ENCODE assay signal across 14 cellular contexts in genomic region chrX:44945736-44946135, GRCh38.
DNase-seq lines count a peak whose midpoint lies in the region; ATAC-seq, FAIRE-seq and TF ChIP-seq lines count a peak whose summit lies in the region.
"Had no signal": no experiment of that assay in that cellular context is flagged by ENCODE, and none has a peak within 500 bp of the region (broad histone marks: within the 10 kb centered on the region; RNA-seq: fewer than 3 reads in every experiment).

No MANE protein-coding gene starts in this region.

- H3K9me3 Mint-ChIP-seq in chondrocyte (ENCODE audit: low read depth) = peaks cover 20% of the 10 kb centered on the region
- peaks cover 0 to 51% (median 0%) of the 10 kb centered on the region in 9 donors for H3K9me3 Mint-ChIP-seq in naive thymus-derived CD8-positive, alpha-beta T cell

- no peak for ATAC-seq in foreskin keratinocyte
- ATAC-seq in naive thymus-derived CD8-positive, alpha-beta T cell = no peak

- H3K4me3 ChIP-seq in vagina = no peak overlapping the region
- H3K4me3 ChIP-seq: GM23248, MG63 had no signal

- in situ Hi-C loops in SK-MEL-5 (cut with HindIII; ENCODE audit: low pct_unique_long_range_greater_than_20kb, low sequenced_read_pairs) = no loop called here

- H3K4me3 Mint-ChIP-seq in chondrocyte (ENCODE audit: unreplicated experiment) = no peak overlapping the region
- no peak overlapping the region for H3K4me3 Mint-ChIP-seq in naive thymus-derived CD8-positive, alpha-beta T cell
- H3K4me3 Mint-ChIP-seq: type B pancreatic cell had no signal

- H3K4me1 Mint-ChIP-seq in chondrocyte (ENCODE audit: low read depth) = peaks cover 6% of the 10 kb centered on the region
- H3K4me1 Mint-ChIP-seq in naive thymus-derived CD8-positive, alpha-beta T cell = peaks cover 14 to 29% (median 21%) of the 10 kb centered on the region in 4 donors

- peaks cover 1% of the 10 kb centered on the region for H3K36me3 Mint-ChIP-seq in chondrocyte (ENCODE audit: low read depth)
- H3K36me3 Mint-ChIP-seq in naive thymus-derived CD8-positive, alpha-beta T cell = peaks cover 3 to 16% (median 12%) of the 10 kb centered on the region in 3 donors

- POLR2A ChIA-PET in naive thymus-derived CD8-positive, alpha-beta T cell (lab: Charles Lee) = no interaction called here

- peak; percentile 62 for FAIRE-seq in GM18507 (lab: Jason Lieb, UNC)

- H3K36me3 ChIP-seq in vagina = no peaks in the 10 kb centered on the region
- H3K36me3 ChIP-seq: MG63 had no signal

- intact Hi-C loops in vagina (cut with DNase I) = no loop called here

- H3K27me3 ChIP-seq in foreskin keratinocyte (no peaks in the 10 kb centered on the region), vagina (no peaks in the 10 kb centered on the region)
- H3K27me3 ChIP-seq: MG63 had no signal

- H3K27me3 Mint-ChIP-seq in chondrocyte (ENCODE audit: low read depth) = no peaks in the 10 kb centered on the region
- H3K27me3 Mint-ChIP-seq in naive thymus-derived CD8-positive, alpha-beta T cell = no peaks in the 10 kb centered on the region
- H3K27me3 Mint-ChIP-seq: type B pancreatic cell had no signal

- TF ChIP-seq POLR2A in vagina (IDR thresholded peaks at IDR 0.05) = no peak

- no peaks in the 10 kb centered on the region for H3K9me3 ChIP-seq in vagina

- H3K27ac ChIP-seq in foreskin keratinocyte (no peak overlapping the region), vagina (no peak overlapping the region)
- H3K27ac ChIP-seq: GM23248 had no signal

- peak; percentile 50 for TF ChIP-seq CTCF in foreskin keratinocyte (conservative IDR thresholded peaks at IDR 0.05)
- no peak for TF ChIP-seq CTCF in chondrocyte (IDR thresholded peaks at IDR 0.05)
- TF ChIP-seq CTCF in vagina (IDR thresholded peaks at IDR 0.05) = no peak

- H3K27ac Mint-ChIP-seq in chondrocyte (ENCODE audit: unreplicated experiment) = no peak overlapping the region
- no peak overlapping the region for H3K27ac Mint-ChIP-seq in naive thymus-derived CD8-positive, alpha-beta T cell
- H3K27ac Mint-ChIP-seq: type B pancreatic cell had no signal

- peak; percentile 16 for DNase-seq in CD1c-positive myeloid dendritic cell (ENCODE audit: extremely low spot score)
- DNase-seq in GM18507 (ENCODE audit: extremely low spot score, insufficient read length, low read depth) = no peak
- peak; percentile 40 for DNase-seq in SK-MEL-5 (ENCODE audit: low read depth, low spot score)
- DNase-seq in foreskin keratinocyte = no peak
- DNase-seq in stimulated activated naive CD4-positive, alpha-beta T cell treated with Interleukin-2 at 50 U/mL for 16 hours (lab: John Stamatoyannopoulos, UW) = no peak
- DNase-seq in chondrocyte (ENCODE audit: low spot score) = no peak
- no peak for DNase-seq in naive thymus-derived CD8-positive, alpha-beta T cell
- no peak for DNase-seq in vagina (ENCODE audit: extremely low spot score in 2 of 2)
- DNase-seq: cerebellar nuclear complex, GM23248, kidney glomerular epithelial cell, MG63, NCI-H524 had no signal

- H3K4me1 ChIP-seq in foreskin keratinocyte = no peaks in the 10 kb centered on the region
- peaks cover 20% of the 10 kb centered on the region for H3K4me1 ChIP-seq in vagina

Comparison
In these comparisons a context has a peak if more than half of its experiments do, and no peak if none do; other contexts are left out.
1. DNase-seq: peak in CD1c-positive myeloid dendritic cell (single experiment) and SK-MEL-5 (single experiment); none in GM18507 (single experiment), foreskin keratinocyte (0 of 2), stimulated activated naive CD4-positive, alpha-beta T cell treated with Interleukin-2 at 50 U/mL for 16 hours (single experiment), chondrocyte (single experiment), naive thymus-derived CD8-positive, alpha-beta T cell (0 of 10) and vagina (0 of 2).